ENCODE assay signal across 10 cellular contexts in genomic region chr14:70823281-70823680, GRCh38. TPM values are rescaled to one million over a fixed set of nuclear protein-coding genes. Genes with fewer than 3 reads are reported as not detected.
DNase-seq lines count a peak whose midpoint lies in the region; ATAC-seq and TF ChIP-seq lines count a peak whose summit lies in the region.
"Had no signal": no experiment of that assay in that cellular context is flagged by ENCODE, and none has a peak within 500 bp of the region (broad histone marks: within the 10 kb centered on the region; RNA-seq: fewer than 3 reads in every experiment).

No MANE protein-coding gene starts in this region.

- no peaks in the 10 kb centered on the region for H3K36me3 Mint-ChIP-seq in activated naive CD4-positive, alpha-beta T cell treated with anti-CD3 and anti-CD28 coated beads for 36 hours (ENCODE audit: low read depth)
- peaks cover 0 to 13% of the 10 kb centered on the region in 2 donors for H3K36me3 Mint-ChIP-seq in activated naive CD4-positive, alpha-beta T cell treated with anti-CD3 and anti-CD28 coated beads, Interleukin-2, amount 50 U/mL, for 72 hours
- no peaks in the 10 kb centered on the region for H3K36me3 Mint-ChIP-seq in WTC11
- no peaks in the 10 kb centered on the region for H3K36me3 Mint-ChIP-seq in stimulated activated memory B cell treated with anti-CD40 and anti-IgM and Interleukin-4, amounts not matched to agents 10 μg/mL and 1 μg/mL and 100 μg/mL, for 72 hours

- CTCF ChIA-PET in activated naive CD4-positive, alpha-beta T cell treated with anti-CD3 and anti-CD28 coated beads for 36 hours (lab: Charles Lee), result interaction anchor here (1.1 to 1.4 kb wide), 2 partner anchors 62 to 156 kb away, joined by 5 to 6 read pairs; no protein-coding TSS in a partner anchor
- CTCF ChIA-PET in WTC11 (lab: Charles Lee), result interaction anchor here (0.8 to 2.1 kb wide), 8 partner anchors 14 to 115 kb away, joined by 3 to 11 read pairs (median 4); partner anchors contain the start of genes MAP3K9 and PCNX1

- H3K4me3 Mint-ChIP-seq in activated naive CD4-positive, alpha-beta T cell treated with anti-CD3 and anti-CD28 coated beads for 36 hours, result peak overlapping the region; percentile 79
- H3K4me3 Mint-ChIP-seq in WTC11, result peak overlapping the region; percentile 82
- peak overlapping the region; percentile 78 for H3K4me3 Mint-ChIP-seq in stimulated activated memory B cell treated with anti-CD40 and anti-IgM and Interleukin-4, amounts not matched to agents 10 μg/mL and 1 μg/mL and 100 μg/mL, for 72 hours

- H3K27me3 ChIP-seq in iPS-20b (ENCODE audit: insufficient read depth, low read length) (peaks cover 46% of the 10 kb centered on the region), dorsolateral prefrontal cortex (peaks cover 0 to 23% (median 0%) of the 10 kb centered on the region in 45 donors)

- H3K27me3 Mint-ChIP-seq in activated naive CD4-positive, alpha-beta T cell treated with anti-CD3 and anti-CD28 coated beads for 36 hours (ENCODE audit: low read depth), result peaks cover 24% of the 10 kb centered on the region
- peaks cover 48% of the 10 kb centered on the region for H3K27me3 Mint-ChIP-seq in WTC11 (ENCODE audit: low read depth)
- peaks cover 72% of the 10 kb centered on the region for H3K27me3 Mint-ChIP-seq in stimulated activated memory B cell treated with anti-CD40 and anti-IgM and Interleukin-4, amounts not matched to agents 10 μg/mL and 1 μg/mL and 100 μg/mL, for 72 hours

- TF ChIP-seq CTCF in WTC11 (IDR thresholded peaks at IDR 0.05) (no peak), dorsolateral prefrontal cortex (IDR thresholded peaks at IDR 0.05 in 54 of 56, conservative IDR thresholded peaks at IDR 0.05 in 2 of 56; ENCODE audit: low read depth in 1 of 56, partially characterized antibody in 56 of 56) (no peak)

- in situ Hi-C loops in KBM-7 (cut with MboI; ENCODE audit: low pct_unique_long_range_greater_than_20kb, low sequenced_read_pairs), result no loop called here

- POLR2A ChIA-PET in WTC11 (lab: Charles Lee), result interaction anchor here (3.1 kb wide), 1 partner anchor 14 kb away, joined by 25 read pairs; the partner anchor contains the start of gene MAP3K9

- no peak for DNase-seq in activated naive CD4-positive, alpha-beta T cell treated with anti-CD3 and anti-CD28 coated beads for 36 hours
- DNase-seq in activated naive CD4-positive, alpha-beta T cell treated with anti-CD3 and anti-CD28 coated beads, Interleukin-2, amount 50 U/mL, for 72 hours (ENCODE audit: low spot score in 2 of 2), result no peak
- DNase-seq in WTC11 (ENCODE audit: low spot score), result no peak
- no peak for DNase-seq in dorsolateral prefrontal cortex
- no peak for DNase-seq in KBM-7
- DNase-seq: GDM1 had no signal

- H3K27ac Mint-ChIP-seq in activated naive CD4-positive, alpha-beta T cell treated with anti-CD3 and anti-CD28 coated beads for 36 hours, result no peak overlapping the region
- peak overlapping the region in 1 of 2 donors; percentile 82 for H3K27ac Mint-ChIP-seq in activated naive CD4-positive, alpha-beta T cell treated with anti-CD3 and anti-CD28 coated beads, Interleukin-2, amount 50 U/mL, for 72 hours
- no peak overlapping the region for H3K27ac Mint-ChIP-seq in WTC11
- H3K27ac Mint-ChIP-seq in stimulated activated memory B cell treated with anti-CD40 and anti-IgM and Interleukin-4, amounts not matched to agents 10 μg/mL and 1 μg/mL and 100 μg/mL, for 72 hours, result peak overlapping the region; percentile 28

- intact Hi-C loops in activated naive CD4-positive, alpha-beta T cell treated with anti-CD3 and anti-CD28 coated beads for 36 hours (cut with micrococcal nuclease), result no loop called here
- intact Hi-C loops in dorsolateral prefrontal cortex (cut with DNase I), result loop anchor here (2.0 to 5.0 kb wide), 2 partner anchors 84 kb away; partner anchors contain the start of gene PCNX1 (in 2 of the 2)

- no peak overlapping the region for H3K27ac ChIP-seq in iPS-20b (ENCODE audit: low read length)
- H3K27ac ChIP-seq in dorsolateral prefrontal cortex, result peak overlapping the region in 6 of 59 donors; percentile 0 to 35 (median 20)
- H3K27ac ChIP-seq: coronary artery had no signal

- H3K9me3 Mint-ChIP-seq in activated naive CD4-positive, alpha-beta T cell treated with anti-CD3 and anti-CD28 coated beads for 36 hours, result no peaks in the 10 kb centered on the region
- H3K9me3 Mint-ChIP-seq in activated naive CD4-positive, alpha-beta T cell treated with anti-CD3 and anti-CD28 coated beads, Interleukin-2, amount 50 U/mL, for 72 hours, result no peaks in the 10 kb centered on the region
- H3K9me3 Mint-ChIP-seq in WTC11, result no peaks in the 10 kb centered on the region
- H3K9me3 Mint-ChIP-seq in stimulated activated memory B cell treated with anti-CD40 and anti-IgM and Interleukin-4, amounts not matched to agents 10 μg/mL and 1 μg/mL and 100 μg/mL, for 72 hours, result no peaks in the 10 kb centered on the region

- H3K4me1 ChIP-seq in iPS-20b (ENCODE audit: insufficient read depth, low read length), result peaks cover 8% of the 10 kb centered on the region; the same call in 1 of the 2 replicates

- no peak for ATAC-seq in activated naive CD4-positive, alpha-beta T cell treated with anti-CD3 and anti-CD28 coated beads, Interleukin-2, amount 50 U/mL, for 72 hours
- ATAC-seq in WTC11 (no peak), HG02571 (IDR thresholded peaks at IDR 0.05; ENCODE audit: unreplicated experiment) (no peak)
- no peak for ATAC-seq in stimulated activated memory B cell treated with anti-CD40 and anti-IgM and Interleukin-4, amounts not matched to agents 10 μg/mL and 1 μg/mL and 100 μg/mL, for 72 hours

- H3K9ac ChIP-seq in iPS-20b (ENCODE audit: low read depth, low read length), result peak overlapping the region; percentile 58; the same call in 1 of the 2 replicates

- H3K4me3 ChIP-seq in iPS-20b (ENCODE audit: low read length) (peak overlapping the region; percentile 89), dorsolateral prefrontal cortex (peak overlapping the region in 24 of 59 donors; percentile 64 to 83 (median 74))

- H3K4me1 Mint-ChIP-seq in activated naive CD4-positive, alpha-beta T cell treated with anti-CD3 and anti-CD28 coated beads for 36 hours (ENCODE audit: low read depth), result peaks cover 14% of the 10 kb centered on the region
- peaks cover 15% of the 10 kb centered on the region for H3K4me1 Mint-ChIP-seq in WTC11
- H3K4me1 Mint-ChIP-seq in stimulated activated memory B cell treated with anti-CD40 and anti-IgM and Interleukin-4, amounts not matched to agents 10 μg/mL and 1 μg/mL and 100 μg/mL, for 72 hours, result peaks cover 15% of the 10 kb centered on the region

- H3K36me3 ChIP-seq in iPS-20b (ENCODE audit: insufficient read depth, low read depth, low read length), result no peaks in the 10 kb centered on the region

- no peaks in the 10 kb centered on the region for H3K9me3 ChIP-seq in iPS-20b (ENCODE audit: insufficient read depth, low read depth, low read length)

TF ChIP-seq in WTC11, 78 proteins besides CTCF, POLR2A, EP300 and RAD21:
- no peak for TF ChIP-seq CBFB (CRISPR knock-in tag; IDR thresholded peaks at IDR 0.05; ENCODE audit: low read depth)

RNA-seq across cellular contexts. Expression of gene MAP3K9, which starts 14.0 kb away (rescaled TPM):
- 1 to 10 TPM; 5.6 to 6.9 TPM for total RNA-seq in activated naive CD4-positive, alpha-beta T cell treated with anti-CD3 and anti-CD28 coated beads for 36 hours
- 10 to 100 TPM in 1 of 2 donors, 1 to 10 TPM in 1; 8.7 to 10.7 TPM for total RNA-seq in activated naive CD4-positive, alpha-beta T cell treated with anti-CD3 and anti-CD28 coated beads, Interleukin-2, amount 50 U/mL, for 72 hours
- 28.0 to 29.6 TPM (median 29.4 TPM) in 3 replicates for total RNA-seq in WTC11 (2021)
- 10 to 100 TPM; 15.0 to 67.8 (median 45.0) TPM for total RNA-seq in dorsolateral prefrontal cortex
